19 cellular contexts compared by ENCODE assay signal in the genomic region with DNA sequence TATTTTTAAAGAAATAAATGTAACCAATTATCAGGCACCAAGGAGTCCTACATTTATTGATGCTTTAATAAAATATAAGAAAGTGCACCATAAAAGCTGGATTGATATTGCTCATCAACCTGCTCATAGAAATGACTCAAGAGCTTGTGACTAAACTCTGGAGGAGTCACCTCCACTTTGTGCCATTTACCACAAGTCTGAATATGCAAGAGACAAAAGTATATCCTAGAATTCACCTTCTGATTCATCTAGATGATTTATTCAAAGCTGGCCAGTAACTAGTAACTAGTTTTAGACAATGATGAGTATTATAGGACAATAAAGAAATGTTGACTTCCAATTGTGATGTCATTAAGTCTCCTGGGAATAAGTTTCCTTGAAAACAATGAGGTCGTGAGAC.
DNase-seq lines count a peak whose midpoint lies in the region; ATAC-seq, FAIRE-seq and TF ChIP-seq lines count a peak whose summit lies in the region.
"Had no signal": no experiment of that assay in that cellular context is flagged by ENCODE, and none has a peak within 500 bp of the region (broad histone marks: within the 10 kb centered on the region; RNA-seq: fewer than 3 reads in every experiment).

No MANE protein-coding gene starts in this region.

- peaks cover 19% of the 10 kb centered on the region for H3K9me3 ChIP-seq in MG63

- no peak overlapping the region for H3K27ac Mint-ChIP-seq in activated CD8-positive, alpha-beta memory T cell treated with anti-CD3 and anti-CD28 coated beads, Interleukin-2, amount 10 ng/mL, durations not matched to agents 7 days and 5 days
- H3K27ac Mint-ChIP-seq: HFFc6 had no signal

- no peaks in the 10 kb centered on the region for H3K27me3 Mint-ChIP-seq in activated CD8-positive, alpha-beta memory T cell treated with anti-CD3 and anti-CD28 coated beads, Interleukin-2, amount 10 ng/mL, durations not matched to agents 7 days and 5 days

- no peak for FAIRE-seq in bronchial epithelial cell (lab: Jason Lieb, UNC)
- FAIRE-seq: A549, GM12892, H54 had no signal

- H3K4me3 Mint-ChIP-seq in activated CD8-positive, alpha-beta memory T cell treated with anti-CD3 and anti-CD28 coated beads, Interleukin-2, amount 10 ng/mL, durations not matched to agents 7 days and 5 days = no peak overlapping the region
- H3K4me3 Mint-ChIP-seq: HFFc6 had no signal

- peaks cover 7% of the 10 kb centered on the region for H3K9me3 Mint-ChIP-seq in activated CD8-positive, alpha-beta memory T cell treated with anti-CD3 and anti-CD28 coated beads, Interleukin-2, amount 10 ng/mL, durations not matched to agents 7 days and 5 days (ENCODE audit: low read depth)

- no peaks in the 10 kb centered on the region for H3K4me1 Mint-ChIP-seq in activated CD8-positive, alpha-beta memory T cell treated with anti-CD3 and anti-CD28 coated beads, Interleukin-2, amount 10 ng/mL, durations not matched to agents 7 days and 5 days

- no peaks in the 10 kb centered on the region for H3K27me3 ChIP-seq in MG63
- H3K27me3 ChIP-seq in bronchial epithelial cell (ENCODE audit: control insufficient read depth, insufficient read depth, low read length) = no peaks in the 10 kb centered on the region
- H3K27me3 ChIP-seq: SJSA1 had no signal

- CTCF ChIA-PET in activated CD8-positive, alpha-beta memory T cell treated with anti-CD3 and anti-CD28 coated beads, Interleukin-2, amount 10 ng/mL, durations not matched to agents 7 days and 5 days (lab: Charles Lee) = no interaction called here

- H3K36me3 ChIP-seq in MG63 (no peaks in the 10 kb centered on the region), bronchial epithelial cell (ENCODE audit: control insufficient read depth, insufficient read depth, low read length) (no peaks in the 10 kb centered on the region)
- H3K36me3 ChIP-seq: SJSA1 had no signal

- H3K4me3 ChIP-seq in MG63 (no peak overlapping the region), bronchial epithelial cell (ENCODE audit: low read depth, low read length) (no peak overlapping the region)
- H3K4me3 ChIP-seq: A549, SJSA1 had no signal

- H3K36me3 Mint-ChIP-seq in activated CD8-positive, alpha-beta memory T cell treated with anti-CD3 and anti-CD28 coated beads, Interleukin-2, amount 10 ng/mL, durations not matched to agents 7 days and 5 days = no peaks in the 10 kb centered on the region

- DNase-seq in A172 (ENCODE audit: low spot score) (peak; percentile 78), MG63 (peak; percentile 15), bronchial epithelial cell (ENCODE audit: low read depth) (peak; percentile 67), non-pigmented ciliary epithelial cell (ENCODE audit: low read depth) (peak; percentile 5), AG08395 (ENCODE audit: low spot score) (no peak)
- no peak for DNase-seq in activated CD8-positive, alpha-beta memory T cell treated with anti-CD3 and anti-CD28 coated beads, Interleukin-2, amount 10 ng/mL, durations not matched to agents 7 days and 5 days
- DNase-seq in stimulated activated naive CD4-positive, alpha-beta T cell treated with Interleukin-2 at 50 U/mL for 16 hours (lab: John Stamatoyannopoulos, UW) = no peak
- DNase-seq: C1 segment of cervical spinal cord, HFFc6, NCI-H1048, NCI-H146, NCI-H2081, NCI-H748 treated with DMSO at 0.1 percent for 48 hours, OCI-M1 had no signal

- TF ChIP-seq CTCF in bronchial epithelial cell (IDR thresholded peaks at IDR 0.05; ENCODE audit: insufficient read depth, low read length, severe bottlenecking) = no peak

- no peak for ATAC-seq in activated CD8-positive, alpha-beta memory T cell treated with anti-CD3 and anti-CD28 coated beads, Interleukin-2, amount 10 ng/mL, durations not matched to agents 7 days and 5 days
- ATAC-seq in GM19397 (IDR thresholded peaks at IDR 0.05; ENCODE audit: unreplicated experiment) = no peak
- ATAC-seq: A549 had no signal

Comparison
In these comparisons a context has a peak if more than half of its experiments do, and no peak if none do; other contexts are left out.
1. DNase-seq: peak in A172 (single experiment), MG63 (single experiment), bronchial epithelial cell (single experiment) and non-pigmented ciliary epithelial cell (single experiment); none in activated CD8-positive, alpha-beta memory T cell treated with anti-CD3 and anti-CD28 coated beads, Interleukin-2, amount 10 ng/mL, durations not matched to agents 7 days and 5 days (single experiment), AG08395 (single experiment) and stimulated activated naive CD4-positive, alpha-beta T cell treated with Interleukin-2 at 50 U/mL for 16 hours (single experiment).